In genomic region chr1:229993060-229993459, GRCh38 we compare ENCODE assay signal across 29 cellular contexts.
DNase-seq lines count a peak whose midpoint lies in the region; ATAC-seq, FAIRE-seq and TF ChIP-seq lines count a peak whose summit lies in the region.
"Had no signal": no experiment of that assay in that cellular context is flagged by ENCODE, and none has a peak within 500 bp of the region (broad histone marks: within the 10 kb centered on the region; RNA-seq: fewer than 3 reads in every experiment).

No MANE protein-coding gene starts in this region.

- CTCF ChIA-PET in activated CD4-positive, alpha-beta T cell treated with anti-CD3 and anti-CD28 coated beads for 36 hours (lab: Charles Lee), result interaction anchor here (0.8 kb wide), 1 partner anchor 1329 kb away, joined by 3 read pairs; no protein-coding TSS in a partner anchor

- H3K27ac Mint-ChIP-seq in activated CD4-positive, alpha-beta T cell treated with anti-CD3 and anti-CD28 coated beads for 36 hours, result no peak overlapping the region
- H3K27ac Mint-ChIP-seq: activated CD8-positive, alpha-beta memory T cell treated with anti-CD3 and anti-CD28 coated beads, Interleukin-2, amount 10 ng/mL, durations not matched to agents 7 days and 5 days; brain; CD14-positive monocyte; effector memory CD8-positive, alpha-beta T cell; stimulated activated naive CD8-positive, alpha-beta T cell treated with anti-CD3 and anti-CD28 coated beads, Interleukin-15, Interleukin-2, amounts not matched to agents 100 ng/mL and 50 ng/mL, for 24 hours had no signal

- DNase-seq in GM12891 (ENCODE audit: insufficient read length, low spot score) (no peak), MV-4-11 (lab: John Stamatoyannopoulos, UW) (peak; percentile 20), pancreas (no peak), 8988T (no peak), hippocampal formation (lab: John Stamatoyannopoulos, UW) (no peak)
- no peak for DNase-seq in activated CD4-positive, alpha-beta T cell treated with anti-CD3 and anti-CD28 coated beads for 36 hours
- DNase-seq: activated CD8-positive, alpha-beta memory T cell treated with anti-CD3 and anti-CD28 coated beads, Interleukin-2, amount 10 ng/mL, durations not matched to agents 7 days and 5 days; DMS 273 treated with DMSO at 0.1 percent for 48 hours; effector memory CD8-positive, alpha-beta T cell; gastrocnemius medialis; GDM1; H7; KBM-7; lower lobe of right lung; NCI-H1092 treated with DMSO at 0.1 percent for 48 hours; NCI-H2081; NCI-H446 treated with DMSO at 0.1 percent for 48 hours had no signal

- peaks cover 10 to 27% (median 12%) of the 10 kb centered on the region in 3 donors for H3K4me1 ChIP-seq in pancreas
- H3K4me1 ChIP-seq: lower lobe of right lung had no signal

- POLR2A ChIA-PET in activated CD4-positive, alpha-beta T cell treated with anti-CD3 and anti-CD28 coated beads for 36 hours (lab: Charles Lee), result no interaction called here

- H3K4me1 Mint-ChIP-seq in activated CD4-positive, alpha-beta T cell treated with anti-CD3 and anti-CD28 coated beads for 36 hours, result no peaks in the 10 kb centered on the region
- H3K4me1 Mint-ChIP-seq: activated CD8-positive, alpha-beta memory T cell treated with anti-CD3 and anti-CD28 coated beads, Interleukin-2, amount 10 ng/mL, durations not matched to agents 7 days and 5 days had no signal

- intact Hi-C loops in pancreas (cut with DNase I), result no loop called here
- intact Hi-C loops in activated CD4-positive, alpha-beta T cell treated with anti-CD3 and anti-CD28 coated beads for 36 hours (cut with DNase I, micrococcal nuclease), result no loop called here

- ATAC-seq in GM19351 (IDR thresholded peaks at IDR 0.05; ENCODE audit: unreplicated experiment) (peak; percentile 85), HG02884 (IDR thresholded peaks at IDR 0.05; ENCODE audit: unreplicated experiment) (peak; percentile 55), pancreas (no peak)
- ATAC-seq in activated CD4-positive, alpha-beta T cell treated with anti-CD3 and anti-CD28 coated beads for 36 hours, result no peak
- ATAC-seq: activated CD8-positive, alpha-beta memory T cell treated with anti-CD3 and anti-CD28 coated beads, Interleukin-2, amount 10 ng/mL, durations not matched to agents 7 days and 5 days; effector memory CD8-positive, alpha-beta T cell; gastrocnemius medialis; lower lobe of right lung had no signal

- no peaks in the 10 kb centered on the region for H3K9me3 ChIP-seq in pancreas
- H3K9me3 ChIP-seq: esophagus muscularis mucosa, gastrocnemius medialis, lower lobe of right lung, neutrophil, tibial nerve had no signal

- no peaks in the 10 kb centered on the region for H3K9me3 Mint-ChIP-seq in activated CD4-positive, alpha-beta T cell treated with anti-CD3 and anti-CD28 coated beads for 36 hours (ENCODE audit: low read depth)
- H3K9me3 Mint-ChIP-seq: brain; effector memory CD8-positive, alpha-beta T cell; stimulated activated naive CD8-positive, alpha-beta T cell treated with anti-CD3 and anti-CD28 coated beads, Interleukin-15, Interleukin-2, amounts not matched to agents 100 ng/mL and 50 ng/mL, for 24 hours had no signal

- H3K4me3 Mint-ChIP-seq in activated CD4-positive, alpha-beta T cell treated with anti-CD3 and anti-CD28 coated beads for 36 hours, result no peak overlapping the region
- H3K4me3 Mint-ChIP-seq: activated CD8-positive, alpha-beta memory T cell treated with anti-CD3 and anti-CD28 coated beads, Interleukin-2, amount 10 ng/mL, durations not matched to agents 7 days and 5 days; brain; CD14-positive monocyte; effector memory CD8-positive, alpha-beta T cell; stimulated activated naive CD8-positive, alpha-beta T cell treated with anti-CD3 and anti-CD28 coated beads, Interleukin-15, Interleukin-2, amounts not matched to agents 100 ng/mL and 50 ng/mL, for 24 hours had no signal

- no peak for TF ChIP-seq POLR2A in GM12891 (IDR thresholded peaks at IDR 0.05; ENCODE audit: low read depth, low read length)

- no peaks in the 10 kb centered on the region for H3K27me3 ChIP-seq in pancreas
- H3K27me3 ChIP-seq: esophagus muscularis mucosa, gastrocnemius medialis, neutrophil, tibial nerve had no signal

- H3K4me3 ChIP-seq in pancreas, result no peak overlapping the region
- H3K4me3 ChIP-seq: esophagus muscularis mucosa, gastrocnemius medialis, lower lobe of right lung, skin epidermis, tibial nerve had no signal

- no peaks in the 10 kb centered on the region for H3K36me3 Mint-ChIP-seq in activated CD4-positive, alpha-beta T cell treated with anti-CD3 and anti-CD28 coated beads for 36 hours (ENCODE audit: low read depth)
- H3K36me3 Mint-ChIP-seq: activated CD8-positive, alpha-beta memory T cell treated with anti-CD3 and anti-CD28 coated beads, Interleukin-2, amount 10 ng/mL, durations not matched to agents 7 days and 5 days; brain; CD14-positive monocyte had no signal

- no peaks in the 10 kb centered on the region for H3K36me3 ChIP-seq in pancreas
- H3K36me3 ChIP-seq: esophagus muscularis mucosa, gastrocnemius medialis, lower lobe of right lung, neutrophil, tibial nerve had no signal

- peaks cover 3% of the 10 kb centered on the region for H3K27me3 Mint-ChIP-seq in activated CD4-positive, alpha-beta T cell treated with anti-CD3 and anti-CD28 coated beads for 36 hours

- FAIRE-seq in GM12891 (lab: Jason Lieb, UNC), result no peak
- no peak for FAIRE-seq in pancreas (lab: Jason Lieb, UNC)
- FAIRE-seq: colon, GM12892, keratinocyte had no signal

- H3K27ac ChIP-seq in pancreas, result no peak overlapping the region
- H3K27ac ChIP-seq: esophagus muscularis mucosa, gastrocnemius medialis, lower lobe of right lung, neutrophil, skin epidermis, tibial nerve had no signal

- no peak for TF ChIP-seq CTCF in pancreas (IDR thresholded peaks at IDR 0.05)

TF ChIP-seq in GM12891, 5 proteins besides CTCF, POLR2A, EP300 and RAD21:
- TF ChIP-seq SPI1 (IDR thresholded peaks at IDR 0.05; ENCODE audit: low read depth, low read length), result peak; percentile 88
- no peak for TF ChIP-seq PAX5 (IDR thresholded peaks at IDR 0.05; ENCODE audit: insufficient read depth, low read length, severe bottlenecking)
- TF ChIP-seq POU2F2 (IDR thresholded peaks at IDR 0.05; ENCODE audit: low read depth, low read length), result no peak

Comparison
In these comparisons a context has a peak if more than half of its experiments do, and no peak if none do; other contexts are left out.
1. ATAC-seq: peak in GM19351 (single experiment) and HG02884 (single experiment); none in pancreas (0 of 4) and activated CD4-positive, alpha-beta T cell treated with anti-CD3 and anti-CD28 coated beads for 36 hours (single experiment).